Comparison of ENCODE assay signal across 1 cellular context in genomic region chr17:77512062-77512946, GRCh38.
TF ChIP-seq lines count a peak whose summit lies in the region.

No MANE protein-coding gene starts in this region.

TF ChIP-seq in HepG2, 621 proteins besides CTCF, POLR2A, EP300 and RAD21 (continued from another document and continues in another):
- TF ChIP-seq RNF219 (CRISPR knock-in tag; IDR thresholded peaks at IDR 0.05) (peak; percentile 25; the same call in 1 of the 2 replicates), EEA1 (CRISPR knock-in tag; IDR thresholded peaks at IDR 0.05; ENCODE audit: borderline replicate concordance) (no peak), TP53 (CRISPR knock-in tag; conservative IDR thresholded peaks at IDR 0.05) (peak; percentile 33; the same call in 1 of the 2 replicates), NFRKB (IDR thresholded peaks at IDR 0.05) (no peak), MED8 (CRISPR knock-in tag; IDR thresholded peaks at IDR 0.05; ENCODE audit: insufficient replicate concordance) (peak; percentile 69), ZNF644 (CRISPR knock-in tag; IDR thresholded peaks at IDR 0.05; ENCODE audit: low read depth) (peak; percentile 22; the same call in 1 of the 2 replicates), PRDM10 (CRISPR knock-in tag; IDR thresholded peaks at IDR 0.05; ENCODE audit: low read depth) (peak; percentile 70; the same call in 1 of the 2 replicates), CREBL2 (CRISPR knock-in tag; IDR thresholded peaks at IDR 0.05; ENCODE audit: borderline replicate concordance) (no peak), TBL1XR1 (IDR thresholded peaks at IDR 0.05; ENCODE audit: borderline replicate concordance, low read length, partially characterized antibody) (no peak), ZSCAN20 (CRISPR knock-in tag; IDR thresholded peaks at IDR 0.05; ENCODE audit: borderline replicate concordance) (0 out of 2 replicates have a peak, but pooled peaks have one; percentile 31), MAFF (IDR thresholded peaks at IDR 0.05; ENCODE audit: low read depth, low read length) (no peak), KLF9 (CRISPR knock-in tag; IDR thresholded peaks at IDR 0.05; ENCODE audit: low read depth) (peak; percentile 87), CSRNP2 (CRISPR knock-in tag; conservative IDR thresholded peaks at IDR 0.05; ENCODE audit: low read depth) (no peak), MIXL1 (CRISPR knock-in tag; IDR thresholded peaks at IDR 0.05) (peak; percentile 99), AGO1 (IDR thresholded peaks at IDR 0.05; ENCODE audit: low read depth, low read length, poor library complexity, severe bottlenecking) (no peak), ZNF878 (CRISPR knock-in tag; IDR thresholded peaks at IDR 0.05) (peak; percentile 85), ZNF720 (CRISPR knock-in tag; IDR thresholded peaks at IDR 0.05) (no peak), ZNF251 (CRISPR knock-in tag; IDR thresholded peaks at IDR 0.05) (no peak), ZSCAN25 (CRISPR knock-in tag; IDR thresholded peaks at IDR 0.05) (0 out of 2 replicates have a peak, but pooled peaks have one; percentile 15), MTA3 (CRISPR knock-in tag; IDR thresholded peaks at IDR 0.05) (no peak), ZKSCAN8 (CRISPR knock-in tag; IDR thresholded peaks at IDR 0.05; ENCODE audit: borderline replicate concordance) (peak; percentile 86; the same call in 1 of the 2 replicates), ZNF646 (CRISPR knock-in tag; IDR thresholded peaks at IDR 0.05) (no peak), ATF7 (IDR thresholded peaks at IDR 0.05) (peak; percentile 30; the same call in 1 of the 2 replicates), ATF7 (CRISPR knock-in tag; IDR thresholded peaks at IDR 0.05) (peak; percentile 60; the same call in 1 of the 2 replicates), FOXO1 (CRISPR knock-in tag; IDR thresholded peaks at IDR 0.05) (peak; percentile 99), RARA (CRISPR knock-in tag; IDR thresholded peaks at IDR 0.05) (peak; percentile 93), SAP130 (CRISPR knock-in tag; IDR thresholded peaks at IDR 0.05; ENCODE audit: low read depth) (peak; percentile 96), HOXA3 (CRISPR knock-in tag; IDR thresholded peaks at IDR 0.05) (peak; percentile 42; the same call in 1 of the 2 replicates), IRX3 (CRISPR knock-in tag; IDR thresholded peaks at IDR 0.05; ENCODE audit: borderline replicate concordance, low read depth) (no peak), HNF1A (IDR thresholded peaks at IDR 0.05; ENCODE audit: low read depth) (peak; percentile 68; the same call in 1 of the 2 replicates), HNF1A (CRISPR knock-in tag; IDR thresholded peaks at IDR 0.05; ENCODE audit: borderline replicate concordance) (peak; percentile 83; the same call in 1 of the 2 replicates), ATF1 (CRISPR knock-in tag; IDR thresholded peaks at IDR 0.05) (0 out of 2 replicates have a peak, but pooled peaks have one; percentile 32), ZNF18 (CRISPR knock-in tag; IDR thresholded peaks at IDR 0.05; ENCODE audit: insufficient replicate concordance) (no peak), HNRNPUL1 (IDR thresholded peaks at IDR 0.05; ENCODE audit: low read depth, low read length) (0 out of 2 replicates have a peak, but pooled peaks have one; percentile 53), ASH2L (IDR thresholded peaks at IDR 0.05; ENCODE audit: insufficient read length, low read depth, low read length) (peak; percentile 91), ZNF549 (CRISPR knock-in tag; IDR thresholded peaks at IDR 0.05) (no peak)
